Comparison of ENCODE assay signal across 18 cellular contexts in genomic region chr17:43753488-43754129, GRCh38. TPM values are rescaled to one million over a fixed set of nuclear protein-coding genes. Genes with fewer than 3 reads are reported as not detected.
DNase-seq lines count a peak whose midpoint lies in the region; ATAC-seq and TF ChIP-seq lines count a peak whose summit lies in the region.
"Had no signal": no experiment of that assay in that cellular context is flagged by ENCODE, and none has a peak within 500 bp of the region (broad histone marks: within the 10 kb centered on the region; RNA-seq: fewer than 3 reads in every experiment).

No MANE protein-coding gene starts in this region.

- H3K4me1 ChIP-seq in mammary epithelial cell (ENCODE audit: insufficient read depth, low read length) = peaks cover 32% of the 10 kb centered on the region
- H3K4me1 ChIP-seq: parathyroid adenoma had no signal

- BruUV-seq in mammary epithelial cell (replicated peaks; lab: Mats Ljungman, UMichigan) = no TSS peak

- no peak for TF ChIP-seq CTCF in mammary epithelial cell (conservative IDR thresholded peaks at IDR 0.05 in 1 of 2, IDR thresholded peaks at IDR 0.05 in 1 of 2; ENCODE audit: extremely low read depth in 1 of 2, insufficient read depth in 1 of 2, low read depth in 1 of 2, low read length in 2 of 2)
- TF ChIP-seq CTCF in glutamatergic neuron (IDR thresholded peaks at IDR 0.05; ENCODE audit: partially characterized antibody, unreplicated experiment) = no peak

- H3K4me2 ChIP-seq in mammary epithelial cell (ENCODE audit: insufficient read depth, low read depth, low read length) = peak overlapping the region; percentile 20

- H3K36me3 ChIP-seq in mammary epithelial cell (ENCODE audit: insufficient read depth, low read length) = no peaks in the 10 kb centered on the region
- H3K36me3 ChIP-seq: SJSA1, thyroid gland had no signal

- no peaks in the 10 kb centered on the region for H3K79me2 ChIP-seq in mammary epithelial cell (ENCODE audit: insufficient read depth, low read length)
- H3K79me2 ChIP-seq: parathyroid adenoma had no signal

- no peak overlapping the region for H3K27ac ChIP-seq in mammary epithelial cell (ENCODE audit: insufficient read depth, low read depth, low read length)
- H3K27ac ChIP-seq: parathyroid adenoma, SJSA1, thyroid gland, VCaP had no signal

- H3K27me3 ChIP-seq in mammary epithelial cell (ENCODE audit: insufficient read depth, low read length) = no peaks in the 10 kb centered on the region
- H3K27me3 ChIP-seq: SJSA1, thyroid gland had no signal

- CTCF ChIA-PET in activated CD8-positive, alpha-beta memory T cell treated with anti-CD3 and anti-CD28 coated beads, Interleukin-2, amount 10 ng/mL, durations not matched to agents 7 days and 5 days (lab: Charles Lee) = interaction anchor here (0.9 to 20.3 kb wide), 6 partner anchors 13 to 68 kb away, joined by 3 to 569 read pairs (median 4); no protein-coding TSS in a partner anchor
- CTCF ChIA-PET in mammary epithelial cell (lab: Charles Lee; ENCODE audit: low non-redundant PET) = no interaction called here

- no peak overlapping the region for H3K9ac ChIP-seq in mammary epithelial cell (ENCODE audit: insufficient read depth, low read length)
- H3K9ac ChIP-seq: parathyroid adenoma had no signal

- 32% methylated on average over 5 of the region's 5 CpGs for WGBS in mammary epithelial cell (ENCODE audit: low coverage, missing lambda C conversion rate)

- H3K27me3 Mint-ChIP-seq in activated CD8-positive, alpha-beta memory T cell treated with anti-CD3 and anti-CD28 coated beads, Interleukin-2, amount 10 ng/mL, durations not matched to agents 7 days and 5 days = peaks cover 68% of the 10 kb centered on the region
- H3K27me3 Mint-ChIP-seq in glutamatergic neuron (ENCODE audit: unreplicated experiment) = peaks cover 11% of the 10 kb centered on the region

- peak; percentile 66 for DNase-seq in activated CD8-positive, alpha-beta memory T cell treated with anti-CD3 and anti-CD28 coated beads, Interleukin-2, amount 10 ng/mL, durations not matched to agents 7 days and 5 days
- no peak for DNase-seq in activated CD8-positive, alpha-beta memory T cell treated with anti-CD3 and anti-CD28 coated beads, Interleukin-2, amount 50 U/mL, for 48 hours
- DNase-seq in MV-4-11 (lab: John Stamatoyannopoulos, UW) (peak; percentile 58), mammary epithelial cell (peak; percentile 82), glutamatergic neuron (no peak), posterior cingulate gyrus (no peak)
- no peak for DNase-seq in stimulated activated naive CD8-positive, alpha-beta T cell treated with anti-CD3 and anti-CD28 coated beads, Interleukin-15, Interleukin-2, amounts not matched to agents 100 U/mL and 50 U/mL, for 24 hours
- DNase-seq: activated naive CD8-positive, alpha-beta T cell treated with anti-CD3 and anti-CD28 coated beads, Interleukin-2, amount 50 U/mL, for 24 hours; Karpas-422; NCI-H2081; stimulated activated CD4-positive, alpha-beta T cell treated with anti-CD3 and anti-CD28 coated beads, Interleukin-15, amount 100 ng/mL, for 24 hours; thyroid gland had no signal

- dilution Hi-C loops in mammary epithelial cell (cut with HindIII; ENCODE audit: low sequenced_read_pairs) = loop anchor here (5.0 kb wide), 2 partner anchors 51 to 376 kb away; no protein-coding TSS in a partner anchor

- H3K4me1 Mint-ChIP-seq in activated CD8-positive, alpha-beta memory T cell treated with anti-CD3 and anti-CD28 coated beads, Interleukin-2, amount 10 ng/mL, durations not matched to agents 7 days and 5 days = peaks cover 21% of the 10 kb centered on the region
- H3K4me1 Mint-ChIP-seq in glutamatergic neuron (ENCODE audit: low read depth, unreplicated experiment) = no peaks in the 10 kb centered on the region

- H3K9me3 ChIP-seq in mammary epithelial cell (replicated peaks; ENCODE audit: insufficient read depth, low read length) = no peaks in the 10 kb centered on the region
- H3K9me3 ChIP-seq: SJSA1, thyroid gland had no signal

- no peak overlapping the region for H3K4me3 ChIP-seq in mammary epithelial cell (replicated peaks in 1 of 3; ENCODE audit: insufficient read depth in 1 of 3, low read depth in 2 of 3, low read length in 3 of 3)
- H3K4me3 ChIP-seq: SJSA1, thyroid gland had no signal

- no peaks in the 10 kb centered on the region for H3K9me3 Mint-ChIP-seq in activated CD8-positive, alpha-beta memory T cell treated with anti-CD3 and anti-CD28 coated beads, Interleukin-2, amount 10 ng/mL, durations not matched to agents 7 days and 5 days (ENCODE audit: low read depth)
- no peaks in the 10 kb centered on the region for H3K9me3 Mint-ChIP-seq in glutamatergic neuron (ENCODE audit: unreplicated experiment)
- H3K9me3 Mint-ChIP-seq: activated naive CD8-positive, alpha-beta T cell treated with anti-CD3 and anti-CD28 coated beads, Interleukin-2, amount 50 U/mL, for 24 hours had no signal

- no peak overlapping the region for H3K27ac Mint-ChIP-seq in activated CD8-positive, alpha-beta memory T cell treated with anti-CD3 and anti-CD28 coated beads, Interleukin-2, amount 10 ng/mL, durations not matched to agents 7 days and 5 days
- no peak overlapping the region for H3K27ac Mint-ChIP-seq in glutamatergic neuron (ENCODE audit: unreplicated experiment)
- H3K27ac Mint-ChIP-seq: activated naive CD8-positive, alpha-beta T cell treated with anti-CD3 and anti-CD28 coated beads, Interleukin-2, amount 50 U/mL, for 24 hours had no signal

- in situ Hi-C loops in mammary epithelial cell (cut with MboI; ENCODE audit: low sequenced_read_pairs in 2 of 2) = no loop called here

- ATAC-seq in activated CD8-positive, alpha-beta memory T cell treated with anti-CD3 and anti-CD28 coated beads, Interleukin-2, amount 10 ng/mL, durations not matched to agents 7 days and 5 days = peak; percentile 63
- ATAC-seq in stimulated activated naive CD8-positive, alpha-beta T cell treated with anti-CD3 and anti-CD28 coated beads, Interleukin-15, Interleukin-2, amounts not matched to agents 100 U/mL and 50 U/mL, for 24 hours = peak; percentile 34
- no peak for ATAC-seq in HG03039 (IDR thresholded peaks at IDR 0.05; ENCODE audit: unreplicated experiment)
- ATAC-seq: activated naive CD8-positive, alpha-beta T cell treated with anti-CD3 and anti-CD28 coated beads, Interleukin-2, amount 50 U/mL, for 24 hours had no signal

- H4K20me1 ChIP-seq in mammary epithelial cell (ENCODE audit: insufficient read depth, low read length) = no peaks in the 10 kb centered on the region

- H2AFZ ChIP-seq in mammary epithelial cell (ENCODE audit: low read depth, low read length) = no peak overlapping the region
- H2AFZ ChIP-seq: parathyroid adenoma had no signal

- intact Hi-C loops in mammary epithelial cell (cut with micrococcal nuclease) = loop anchor here (1.0 kb wide), 1 partner anchor 14 kb away; no protein-coding TSS in a partner anchor
- intact Hi-C loops in posterior cingulate gyrus (cut with DNase I) = no loop called here

- no peak overlapping the region for H3K4me3 Mint-ChIP-seq in activated CD8-positive, alpha-beta memory T cell treated with anti-CD3 and anti-CD28 coated beads, Interleukin-2, amount 10 ng/mL, durations not matched to agents 7 days and 5 days
- no peak overlapping the region for H3K4me3 Mint-ChIP-seq in glutamatergic neuron (ENCODE audit: unreplicated experiment)
- H3K4me3 Mint-ChIP-seq: activated naive CD8-positive, alpha-beta T cell treated with anti-CD3 and anti-CD28 coated beads, Interleukin-2, amount 50 U/mL, for 24 hours had no signal

- H3K36me3 Mint-ChIP-seq in activated CD8-positive, alpha-beta memory T cell treated with anti-CD3 and anti-CD28 coated beads, Interleukin-2, amount 10 ng/mL, durations not matched to agents 7 days and 5 days = no peaks in the 10 kb centered on the region
- H3K36me3 Mint-ChIP-seq in glutamatergic neuron (ENCODE audit: unreplicated experiment) = no peaks in the 10 kb centered on the region

RNA-seq across cellular contexts. Expression of gene SOST, which starts 5.0 kb away (rescaled TPM):
- total RNA-seq in activated CD8-positive, alpha-beta memory T cell treated with anti-CD3 and anti-CD28 coated beads, Interleukin-2, amount 10 ng/mL, durations not matched to agents 7 days and 5 days = not detected
- total RNA-seq in mammary epithelial cell = not detected
- polyA plus RNA-seq in mammary epithelial cell = not detected
- not detected for polyA minus RNA-seq in mammary epithelial cell
- total RNA-seq in glutamatergic neuron (ENCODE audit: unreplicated experiment) = not detected
- total RNA-seq: A673, mesenteric fat pad, thyroid gland had no signal

RNA-seq across cellular contexts. Expression of gene DUSP3, which starts 25.2 kb away (rescaled TPM):
- 1 to 10 TPM; 5.6 to 6.0 TPM for total RNA-seq in activated CD8-positive, alpha-beta memory T cell treated with anti-CD3 and anti-CD28 coated beads, Interleukin-2, amount 10 ng/mL, durations not matched to agents 7 days and 5 days
- total RNA-seq in mammary epithelial cell (10 to 100 TPM; 41.7 to 78.9 TPM), glutamatergic neuron (ENCODE audit: unreplicated experiment) (54.6 TPM)
- 30.4 TPM for polyA plus RNA-seq in mammary epithelial cell
- polyA minus RNA-seq in mammary epithelial cell = 50.5 TPM

RNA-seq across cellular contexts. Expression of gene CFAP97D1, which starts 26.6 kb away (rescaled TPM):
- total RNA-seq in activated CD8-positive, alpha-beta memory T cell treated with anti-CD3 and anti-CD28 coated beads, Interleukin-2, amount 10 ng/mL, durations not matched to agents 7 days and 5 days = not detected
- total RNA-seq in mammary epithelial cell = under 1 TPM in 1 of 2 donors, not detected in 1; 0.24 TPM
- polyA plus RNA-seq in mammary epithelial cell = 0.03 TPM
- polyA minus RNA-seq in mammary epithelial cell = not detected
- total RNA-seq in glutamatergic neuron (ENCODE audit: unreplicated experiment) = not detected
- total RNA-seq: A673, mesenteric fat pad, SJSA1 had no signal

Comparison
In these comparisons a context has a peak if more than half of its experiments do, and no peak if none do; other contexts are left out.
1. DNase-seq: peak in activated CD8-positive, alpha-beta memory T cell treated with anti-CD3 and anti-CD28 coated beads, Interleukin-2, amount 10 ng/mL, durations not matched to agents 7 days and 5 days (single experiment), MV-4-11 (single experiment) and mammary epithelial cell (single experiment); none in activated CD8-positive, alpha-beta memory T cell treated with anti-CD3 and anti-CD28 coated beads, Interleukin-2, amount 50 U/mL, for 48 hours (single experiment), stimulated activated naive CD8-positive, alpha-beta T cell treated with anti-CD3 and anti-CD28 coated beads, Interleukin-15, Interleukin-2, amounts not matched to agents 100 U/mL and 50 U/mL, for 24 hours (single experiment), glutamatergic neuron (single experiment) and posterior cingulate gyrus (0 of 10).